ENCODE assay signal across 1 cellular context in genomic region chr1:152515454-152515823, GRCh38.
TF ChIP-seq lines count a peak whose summit lies in the region.

No MANE protein-coding gene starts in this region.

TF ChIP-seq in SK-N-SH treated with all-trans-retinoic acid at 6 μM for 48 hours, 23 proteins besides CTCF, POLR2A, EP300 and RAD21 (continued from another document):
- no peak for TF ChIP-seq CREB5 (CRISPR knock-in tag; IDR thresholded peaks at IDR 0.05; ENCODE audit: low read depth)
